16 cellular contexts compared by ENCODE assay signal in the genomic region with DNA sequence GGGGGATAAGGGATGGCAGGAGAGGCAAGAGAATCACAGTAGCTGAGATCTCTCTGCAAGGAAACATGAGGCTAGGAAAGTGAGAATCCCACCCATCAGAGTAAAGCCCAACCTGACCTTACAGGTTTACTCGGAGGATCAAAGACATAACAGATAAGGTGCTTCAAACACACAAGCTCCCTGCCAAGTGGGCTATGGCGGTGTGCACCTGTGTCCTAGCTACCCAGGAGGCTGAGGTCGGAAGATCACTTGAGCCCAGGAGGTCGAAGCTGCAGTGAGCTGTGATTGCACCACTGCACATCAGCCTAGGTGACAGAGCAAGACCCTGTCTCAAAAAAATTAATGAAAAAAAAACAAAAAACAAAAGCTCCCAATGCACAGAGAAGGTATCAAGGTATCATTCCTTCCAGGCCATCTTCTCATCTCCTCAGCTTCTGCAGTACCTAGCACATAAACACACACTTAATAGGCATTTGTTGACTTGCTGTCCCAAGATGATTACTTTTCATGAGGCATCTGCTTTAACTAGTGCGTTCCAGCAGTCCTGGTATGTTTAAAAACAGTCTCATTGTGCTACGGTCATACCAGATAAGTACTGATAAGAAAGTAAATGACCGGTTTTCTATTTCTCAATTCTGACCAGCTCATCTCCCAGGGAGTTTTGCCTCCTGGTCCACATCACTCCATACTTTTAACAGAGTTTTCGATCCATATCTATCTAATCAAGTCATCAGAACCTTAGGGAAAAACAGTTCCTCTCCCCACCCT.
"Had no signal": no experiment of that assay in that cellular context is flagged by ENCODE, and none has a peak within 500 bp of the region (broad histone marks: within the 10 kb centered on the region; RNA-seq: fewer than 3 reads in every experiment).

No MANE protein-coding gene starts in this region.

- FAIRE-seq: bronchial epithelial cell, pancreas, TTC549 had no signal

- H3K27me3 Mint-ChIP-seq: activated naive CD8-positive, alpha-beta T cell treated with anti-CD3 and anti-CD28 coated beads, Interleukin-2, amount 10 ng/mL, durations not matched to agents 7 days and 5 days had no signal

- H2AFZ ChIP-seq: neural progenitor cell had no signal

- H3K9me3 Mint-ChIP-seq: activated naive CD8-positive, alpha-beta T cell treated with anti-CD3 and anti-CD28 coated beads, Interleukin-2, amount 10 ng/mL, durations not matched to agents 7 days and 5 days had no signal

- H3K4me2 ChIP-seq: neural progenitor cell had no signal

- H3K27ac Mint-ChIP-seq: activated naive CD8-positive, alpha-beta T cell treated with anti-CD3 and anti-CD28 coated beads, Interleukin-2, amount 10 ng/mL, durations not matched to agents 7 days and 5 days; neural progenitor cell had no signal

- H3K4me3 ChIP-seq: coronary artery, lung, neural progenitor cell, pancreas, thyroid gland had no signal

- DNase-seq: activated gamma-delta T cell; activated naive CD8-positive, alpha-beta T cell treated with anti-CD3 and anti-CD28 coated beads, Interleukin-2, amount 10 ng/mL, durations not matched to agents 7 days and 5 days; activated T-cell treated with anti-CD3 and anti-CD28 coated beads, Interleukin-2, amount 50 U/mL, for 48 hours; aorta; effector CD8-positive, alpha-beta T cell; hypothalamus; midbrain; pancreas; retina; T-helper 2 cell; thyroid gland had no signal

- H3K27ac ChIP-seq: coronary artery, neural progenitor cell, pancreas, thyroid gland had no signal

- H3K4me3 Mint-ChIP-seq: activated naive CD8-positive, alpha-beta T cell treated with anti-CD3 and anti-CD28 coated beads, Interleukin-2, amount 10 ng/mL, durations not matched to agents 7 days and 5 days; neural progenitor cell had no signal

- H3K27me3 ChIP-seq: neural progenitor cell, pancreas, thyroid gland had no signal

- H3K4me1 Mint-ChIP-seq: activated naive CD8-positive, alpha-beta T cell treated with anti-CD3 and anti-CD28 coated beads, Interleukin-2, amount 10 ng/mL, durations not matched to agents 7 days and 5 days had no signal

- H3K36me3 ChIP-seq: neural progenitor cell, thyroid gland had no signal

- H3K4me1 ChIP-seq: pancreas, thyroid gland had no signal

- H3K9ac ChIP-seq: neural progenitor cell had no signal

- H3K9me3 ChIP-seq: pancreas, thyroid gland had no signal
